14 cellular contexts compared by ENCODE assay signal in genomic region chr5:35281613-35282012, GRCh38.
"Had no signal": no experiment of that assay in that cellular context is flagged by ENCODE, and none has a peak within 500 bp of the region (broad histone marks: within the 10 kb centered on the region; RNA-seq: fewer than 3 reads in every experiment).

No MANE protein-coding gene starts in this region.

- H3K36me3 Mint-ChIP-seq: immature natural killer cell had no signal

- DNase-seq: activated CD4-positive, alpha-beta T cell treated with anti-CD3 and anti-CD28 coated beads for 48 hours; activated CD8-positive, alpha-beta memory T cell treated with anti-CD3 and anti-CD28 coated beads for 24 hours; activated naive CD4-positive, alpha-beta T cell treated with Interleukin-2 at 50 U/mL for 16 hours; activated naive CD8-positive, alpha-beta T cell treated with anti-CD3 and anti-CD28 coated beads, Interleukin-2, amount 50 U/mL, for 24 hours; esophagus squamous epithelium; foreskin fibroblast; immature natural killer cell; left cardiac atrium; naive thymus-derived CD4-positive, alpha-beta T cell; right cardiac atrium; small intestine had no signal

- ATAC-seq: activated naive CD8-positive, alpha-beta T cell treated with anti-CD3 and anti-CD28 coated beads, Interleukin-2, amount 50 U/mL, for 24 hours; left cardiac atrium; naive thymus-derived CD4-positive, alpha-beta T cell; right cardiac atrium; WTC11 had no signal

- H3K4me1 Mint-ChIP-seq: activated naive CD8-positive, alpha-beta T cell treated with anti-CD3 and anti-CD28 coated beads, Interleukin-2, amount 50 U/mL, for 24 hours; immature natural killer cell; naive thymus-derived CD4-positive, alpha-beta T cell; WTC11 had no signal

- H3K4me3 Mint-ChIP-seq: activated naive CD8-positive, alpha-beta T cell treated with anti-CD3 and anti-CD28 coated beads, Interleukin-2, amount 50 U/mL, for 24 hours; immature natural killer cell; naive thymus-derived CD4-positive, alpha-beta T cell; WTC11 had no signal

- H3K27me3 Mint-ChIP-seq: activated naive CD8-positive, alpha-beta T cell treated with anti-CD3 and anti-CD28 coated beads, Interleukin-2, amount 50 U/mL, for 24 hours; progenitor cell of endocrine pancreas had no signal

- H3K4me3 ChIP-seq: ascending aorta, esophagus squamous epithelium had no signal

- H3K27ac Mint-ChIP-seq: activated naive CD8-positive, alpha-beta T cell treated with anti-CD3 and anti-CD28 coated beads, Interleukin-2, amount 50 U/mL, for 24 hours; immature natural killer cell; naive thymus-derived CD4-positive, alpha-beta T cell; progenitor cell of endocrine pancreas; WTC11 had no signal
